1 cellular context compared by ENCODE assay signal in the genomic region with DNA sequence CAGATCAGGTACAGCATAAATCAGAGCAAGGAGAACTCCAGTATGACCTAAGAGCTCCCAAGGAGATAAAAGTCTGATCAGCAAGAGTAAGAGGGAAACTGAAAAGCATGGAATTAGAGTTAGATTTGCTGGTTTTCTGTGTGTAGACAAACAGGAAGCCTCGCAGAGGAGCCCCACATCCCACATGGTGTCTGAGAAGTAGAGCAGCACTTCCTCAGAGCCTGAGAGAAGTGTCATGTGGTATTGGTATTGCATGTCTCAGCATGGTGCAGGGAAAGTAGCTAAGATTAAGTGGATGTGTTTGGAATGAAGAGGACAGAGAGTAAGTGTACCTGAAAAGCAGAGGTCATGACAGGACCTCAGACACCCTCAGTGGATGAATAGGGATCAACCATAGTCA.
TF ChIP-seq lines count a peak whose summit lies in the region.

No MANE protein-coding gene starts in this region.

TF ChIP-seq in WTC11, 78 proteins besides CTCF, POLR2A, EP300 and RAD21 (continued from another document):
- TF ChIP-seq CBFB (CRISPR knock-in tag; IDR thresholded peaks at IDR 0.05; ENCODE audit: low read depth) = no peak
- TF ChIP-seq OVOL2 (CRISPR knock-in tag; IDR thresholded peaks at IDR 0.05; ENCODE audit: borderline replicate concordance) = no peak
- no peak for TF ChIP-seq NFE2L1 (CRISPR knock-in tag; IDR thresholded peaks at IDR 0.05)
- TF ChIP-seq ZNF138 (CRISPR knock-in tag; conservative IDR thresholded peaks at IDR 0.05) = no peak
- TF ChIP-seq, protein P1, sequence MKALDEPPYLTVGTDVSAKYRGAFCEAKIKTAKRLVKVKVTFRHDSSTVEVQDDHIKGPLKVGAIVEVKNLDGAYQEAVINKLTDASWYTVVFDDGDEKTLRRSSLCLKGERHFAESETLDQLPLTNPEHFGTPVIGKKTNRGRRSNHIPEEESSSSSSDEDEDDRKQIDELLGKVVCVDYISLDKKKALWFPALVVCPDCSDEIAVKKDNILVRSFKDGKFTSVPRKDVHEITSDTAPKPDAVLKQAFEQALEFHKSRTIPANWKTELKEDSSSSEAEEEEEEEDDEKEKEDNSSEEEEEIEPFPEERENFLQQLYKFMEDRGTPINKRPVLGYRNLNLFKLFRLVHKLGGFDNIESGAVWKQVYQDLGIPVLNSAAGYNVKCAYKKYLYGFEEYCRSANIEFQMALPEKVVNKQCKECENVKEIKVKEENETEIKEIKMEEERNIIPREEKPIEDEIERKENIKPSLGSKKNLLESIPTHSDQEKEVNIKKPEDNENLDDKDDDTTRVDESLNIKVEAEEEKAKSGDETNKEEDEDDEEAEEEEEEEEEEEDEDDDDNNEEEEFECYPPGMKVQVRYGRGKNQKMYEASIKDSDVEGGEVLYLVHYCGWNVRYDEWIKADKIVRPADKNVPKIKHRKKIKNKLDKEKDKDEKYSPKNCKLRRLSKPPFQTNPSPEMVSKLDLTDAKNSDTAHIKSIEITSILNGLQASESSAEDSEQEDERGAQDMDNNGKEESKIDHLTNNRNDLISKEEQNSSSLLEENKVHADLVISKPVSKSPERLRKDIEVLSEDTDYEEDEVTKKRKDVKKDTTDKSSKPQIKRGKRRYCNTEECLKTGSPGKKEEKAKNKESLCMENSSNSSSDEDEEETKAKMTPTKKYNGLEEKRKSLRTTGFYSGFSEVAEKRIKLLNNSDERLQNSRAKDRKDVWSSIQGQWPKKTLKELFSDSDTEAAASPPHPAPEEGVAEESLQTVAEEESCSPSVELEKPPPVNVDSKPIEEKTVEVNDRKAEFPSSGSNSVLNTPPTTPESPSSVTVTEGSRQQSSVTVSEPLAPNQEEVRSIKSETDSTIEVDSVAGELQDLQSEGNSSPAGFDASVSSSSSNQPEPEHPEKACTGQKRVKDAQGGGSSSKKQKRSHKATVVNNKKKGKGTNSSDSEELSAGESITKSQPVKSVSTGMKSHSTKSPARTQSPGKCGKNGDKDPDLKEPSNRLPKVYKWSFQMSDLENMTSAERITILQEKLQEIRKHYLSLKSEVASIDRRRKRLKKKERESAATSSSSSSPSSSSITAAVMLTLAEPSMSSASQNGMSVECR (CRISPR knock-in tag; IDR thresholded peaks at IDR 0.05; ENCODE audit: borderline replicate concordance) = no peak
- TF ChIP-seq EMX1 (CRISPR knock-in tag; IDR thresholded peaks at IDR 0.05) = no peak
- TF ChIP-seq, protein P2, sequence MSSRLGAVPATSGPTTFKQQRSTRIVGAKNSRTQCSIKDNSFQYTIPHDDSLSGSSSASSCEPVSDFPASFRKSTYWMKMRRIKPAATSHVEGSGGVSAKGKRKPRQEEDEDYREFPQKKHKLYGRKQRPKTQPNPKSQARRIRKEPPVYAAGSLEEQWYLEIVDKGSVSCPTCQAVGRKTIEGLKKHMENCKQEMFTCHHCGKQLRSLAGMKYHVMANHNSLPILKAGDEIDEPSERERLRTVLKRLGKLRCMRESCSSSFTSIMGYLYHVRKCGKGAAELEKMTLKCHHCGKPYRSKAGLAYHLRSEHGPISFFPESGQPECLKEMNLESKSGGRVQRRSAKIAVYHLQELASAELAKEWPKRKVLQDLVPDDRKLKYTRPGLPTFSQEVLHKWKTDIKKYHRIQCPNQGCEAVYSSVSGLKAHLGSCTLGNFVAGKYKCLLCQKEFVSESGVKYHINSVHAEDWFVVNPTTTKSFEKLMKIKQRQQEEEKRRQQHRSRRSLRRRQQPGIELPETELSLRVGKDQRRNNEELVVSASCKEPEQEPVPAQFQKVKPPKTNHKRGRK (CRISPR knock-in tag; IDR thresholded peaks at IDR 0.05; ENCODE audit: borderline replicate concordance) = no peak
- TF ChIP-seq, protein P3, sequence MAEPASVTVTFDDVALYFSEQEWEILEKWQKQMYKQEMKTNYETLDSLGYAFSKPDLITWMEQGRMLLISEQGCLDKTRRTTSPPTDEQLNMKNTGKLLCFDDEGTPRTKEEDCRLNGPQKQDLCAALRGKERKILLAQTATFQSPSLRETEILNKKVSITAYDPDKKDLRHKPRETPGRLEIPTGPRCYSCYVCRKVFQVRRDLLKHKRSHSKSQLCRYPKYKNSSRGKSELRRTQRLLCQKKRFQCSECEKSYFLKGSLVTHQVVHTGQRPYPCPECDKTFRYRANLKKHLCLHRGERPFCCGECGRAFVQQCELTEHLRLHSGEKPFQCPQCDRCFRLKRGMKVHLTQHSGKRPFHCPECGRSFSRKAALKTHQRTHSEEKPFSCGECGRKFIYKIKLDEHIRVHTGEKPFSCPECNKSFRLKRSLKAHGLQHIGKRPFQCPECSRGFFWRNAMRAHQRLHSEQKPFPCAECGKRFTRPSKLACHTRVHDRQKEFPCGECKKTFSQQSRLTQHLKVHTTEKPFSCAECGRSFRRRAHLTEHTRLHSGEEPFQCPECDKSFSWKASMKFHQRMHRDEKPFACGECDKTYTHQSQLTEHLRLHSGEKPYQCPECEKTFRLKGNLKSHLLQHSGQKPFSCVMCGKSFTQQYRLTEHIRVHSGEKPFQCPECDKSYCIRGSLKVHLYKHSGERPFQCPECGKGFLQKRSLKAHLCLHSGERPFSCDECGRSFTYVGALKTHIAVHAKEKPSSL (CRISPR knock-in tag; conservative IDR thresholded peaks at IDR 0.05) = no peak
- TF ChIP-seq, protein P4, sequence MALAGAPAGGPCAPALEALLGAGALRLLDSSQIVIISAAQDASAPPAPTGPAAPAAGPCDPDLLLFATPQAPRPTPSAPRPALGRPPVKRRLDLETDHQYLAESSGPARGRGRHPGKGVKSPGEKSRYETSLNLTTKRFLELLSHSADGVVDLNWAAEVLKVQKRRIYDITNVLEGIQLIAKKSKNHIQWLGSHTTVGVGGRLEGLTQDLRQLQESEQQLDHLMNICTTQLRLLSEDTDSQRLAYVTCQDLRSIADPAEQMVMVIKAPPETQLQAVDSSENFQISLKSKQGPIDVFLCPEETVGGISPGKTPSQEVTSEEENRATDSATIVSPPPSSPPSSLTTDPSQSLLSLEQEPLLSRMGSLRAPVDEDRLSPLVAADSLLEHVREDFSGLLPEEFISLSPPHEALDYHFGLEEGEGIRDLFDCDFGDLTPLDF (CRISPR knock-in tag; IDR thresholded peaks at IDR 0.05) = no peak
- no peak for TF ChIP-seq RELA (CRISPR knock-in tag; IDR thresholded peaks at IDR 0.05; ENCODE audit: borderline replicate concordance)
- no peak for TF ChIP-seq FOXK1 (CRISPR knock-in tag; IDR thresholded peaks at IDR 0.05)
- no peak for TF ChIP-seq ZNF396 (CRISPR knock-in tag; IDR thresholded peaks at IDR 0.05; ENCODE audit: borderline replicate concordance)
- no peak for TF ChIP-seq CREM (CRISPR knock-in tag; IDR thresholded peaks at IDR 0.05)
- TF ChIP-seq NR1H2 (CRISPR knock-in tag; IDR thresholded peaks at IDR 0.05) = no peak
- TF ChIP-seq NR2C2 (CRISPR knock-in tag; IDR thresholded peaks at IDR 0.05) = no peak
